In genomic region chr15:30992073-30992363, GRCh38 we compare ENCODE assay signal across 8 cellular contexts. TPM values are rescaled to one million over a fixed set of nuclear protein-coding genes. Genes with fewer than 3 reads are reported as not detected.
DNase-seq lines count a peak whose midpoint lies in the region; ATAC-seq, FAIRE-seq and TF ChIP-seq lines count a peak whose summit lies in the region.

No MANE protein-coding gene starts in this region.

- peaks cover 34% of the 10 kb centered on the region for H3K79me2 ChIP-seq in GM23248 (ENCODE audit: insufficient read depth)
- H3K79me2 ChIP-seq in PC-3 (ENCODE audit: low read length): peaks cover 20% of the 10 kb centered on the region

- TF ChIP-seq CTCF in PC-3 (conservative IDR thresholded peaks at IDR 0.05; ENCODE audit: low read depth, low read length) (no peak), epithelial cell of proximal tubule (conservative IDR thresholded peaks at IDR 0.05; ENCODE audit: low read depth, low read length) (no peak), pancreas (IDR thresholded peaks at IDR 0.05) (no peak)

- H3K9me2 ChIP-seq in GM23248 (ENCODE audit: insufficient read depth) (no peaks in the 10 kb centered on the region), PC-3 (replicated peaks; ENCODE audit: low read length) (no peaks in the 10 kb centered on the region)

- no peak for DNase-seq in GM23248
- no peak for DNase-seq in PC-3
- DNase-seq in epithelial cell of proximal tubule (ENCODE audit: low read depth): no peak
- no peak for DNase-seq in pancreas
- no peak for DNase-seq in NCI-H2107 (lab: John Stamatoyannopoulos, UW)
- no peak for DNase-seq in cerebellar nuclear complex (lab: John Stamatoyannopoulos, UW)
- DNase-seq in stimulated activated naive CD4-positive, alpha-beta T cell (lab: John Stamatoyannopoulos, UW): no peak

- CTCF ChIA-PET in PC-3 (lab: Charles Lee): interaction anchor here (0.6 kb wide), 1 partner anchor 229 kb away, joined by 3 read pairs; no protein-coding TSS in a partner anchor

- H3K4me2 ChIP-seq in GM23248 (ENCODE audit: unreplicated experiment) (peak overlapping the region; percentile 80), PC-3 (ENCODE audit: low read length) (peak overlapping the region; percentile 95)

- no peaks in the 10 kb centered on the region for H4K20me1 ChIP-seq in GM23248 (ENCODE audit: insufficient read depth)
- no peaks in the 10 kb centered on the region for H4K20me1 ChIP-seq in PC-3 (ENCODE audit: low read length)

- H3K4me1 ChIP-seq in GM23248 (ENCODE audit: insufficient read depth): peaks cover 9% of the 10 kb centered on the region
- peaks cover 20% of the 10 kb centered on the region for H3K4me1 ChIP-seq in PC-3 (ENCODE audit: insufficient read depth, low read length)
- peaks cover 0 to 29% (median 17%) of the 10 kb centered on the region in 3 donors for H3K4me1 ChIP-seq in pancreas

- H2AFZ ChIP-seq in GM23248: peak overlapping the region; percentile 86
- peak overlapping the region; percentile 95 for H2AFZ ChIP-seq in PC-3 (ENCODE audit: low read length)

- no peaks in the 10 kb centered on the region for H3K9me3 ChIP-seq in GM23248 (ENCODE audit: low read depth)
- no peaks in the 10 kb centered on the region for H3K9me3 ChIP-seq in PC-3 (ENCODE audit: low read length)
- no peaks in the 10 kb centered on the region for H3K9me3 ChIP-seq in pancreas

- POLR2A ChIA-PET in PC-3 (lab: Charles Lee; ENCODE audit: unreplicated experiment): no interaction called here

- 0 out of 2 replicates have a peak, but pooled peaks cover 9% of the 10 kb centered on the region for H3F3A ChIP-seq in GM23248 (ENCODE audit: insufficient read depth)
- no peaks in the 10 kb centered on the region for H3F3A ChIP-seq in PC-3 (ENCODE audit: low read length, unreplicated experiment)

- H3K27me3 ChIP-seq in GM23248 (replicated peaks; ENCODE audit: insufficient read depth) (no peaks in the 10 kb centered on the region), PC-3 (ENCODE audit: low read length) (no peaks in the 10 kb centered on the region), pancreas (no peaks in the 10 kb centered on the region)

- ATAC-seq in PC-3 (no peak; the same call in 1 of the 2 replicates), pancreas (peak in 3 of 4 donors; percentile 22 to 51 (median 37)), GM19395 (IDR thresholded peaks at IDR 0.05; ENCODE audit: unreplicated experiment) (no peak)

- BruUV-seq in PC-3 (replicated peaks; lab: Mats Ljungman, UMichigan): no TSS peak

- no peak for FAIRE-seq in pancreas (lab: Jason Lieb, UNC)

- WGBS in GM23248 (ENCODE audit: low coverage in 1 of 2, low lambda C conversion rate in 2 of 2, missing lambda C conversion rate in 2 of 2), 2 experiments: 3 to 5% methylated on average over 10 of the region's 10 CpGs
- WGBS in pancreas, 2 donors: 0% methylated on average over 9 to 10 of the region's 10 CpGs

- H3K36me3 ChIP-seq in GM23248 (ENCODE audit: low read depth): no peaks in the 10 kb centered on the region
- H3K36me3 ChIP-seq in PC-3 (ENCODE audit: low read depth, low read length): no peaks in the 10 kb centered on the region
- H3K36me3 ChIP-seq in pancreas: no peaks in the 10 kb centered on the region

- intact Hi-C loops in PC-3 (cut with micrococcal nuclease) (loop anchor here (5.0 to 10.0 kb wide), 2 partner anchors 167 to 495 kb away; no protein-coding TSS in a partner anchor), pancreas (cut with DNase I) (no loop called here)

- H3K27ac ChIP-seq in GM23248 (peak overlapping the region; percentile 67), PC-3 (ENCODE audit: low read length) (peak overlapping the region; percentile 22; the same call in 1 of the 2 replicates), pancreas (peak overlapping the region; percentile 71 to 96 (median 90))

- H3K9ac ChIP-seq in GM23248 (peak overlapping the region; percentile 88), PC-3 (ENCODE audit: low read length) (peak overlapping the region; percentile 89)

- H3K4me3 ChIP-seq in GM23248 (peak overlapping the region; percentile 94), PC-3 (ENCODE audit: low read length) (peak overlapping the region; percentile 100), epithelial cell of proximal tubule (ENCODE audit: low read depth, low read length) (peak overlapping the region; percentile 74), pancreas (peak overlapping the region; percentile 63 to 93 (median 72))

- in situ Hi-C loops in GM23248 (cut with MboI): no loop called here

RNA-seq across cellular contexts. Expression of gene MTMR10, which starts 0.6 kb away (rescaled TPM):
- total RNA-seq in GM23248 (2014; rRNA removed; shearing (Covaris generic)): 8.1 and 13.3 TPM in 2 replicates
- polyA plus RNA-seq in GM23248 (2016; fragmentation: Nextera tagmentation; extraction: Ambion mirVana) (6.3 and 7.2 TPM in 2 replicates), pancreas (10 to 100 TPM in 1 of 2 donors, 1 to 10 TPM in 1; 8.6 to 12.7 TPM)
- total RNA-seq in PC-3 (2014; rRNA removed) (7.6 and 9.7 TPM in 2 replicates), epithelial cell of proximal tubule (18.1 and 19.0 TPM in 2 replicates), pancreas (10 to 100 TPM in 5 of 6 donors, 1 to 10 TPM in 1; 7.5 to 18.9 (median 12.0) TPM)

Comparison
In these comparisons a context has a peak if more than half of its experiments do, and no peak if none do; other contexts are left out.
1. H3K27ac ChIP-seq: peak in every context shown above with its lines; median percentile 90 in pancreas; 67 in GM23248; 22 in PC-3.
2. ATAC-seq: peak in pancreas (3 of 4); none in PC-3 (single experiment) and GM19395 (single experiment).
3. Peak in every context shown above with its lines, with median percentiles within 50 percentile points of each other: H3K4me3 ChIP-seq.